In the genomic region with DNA sequence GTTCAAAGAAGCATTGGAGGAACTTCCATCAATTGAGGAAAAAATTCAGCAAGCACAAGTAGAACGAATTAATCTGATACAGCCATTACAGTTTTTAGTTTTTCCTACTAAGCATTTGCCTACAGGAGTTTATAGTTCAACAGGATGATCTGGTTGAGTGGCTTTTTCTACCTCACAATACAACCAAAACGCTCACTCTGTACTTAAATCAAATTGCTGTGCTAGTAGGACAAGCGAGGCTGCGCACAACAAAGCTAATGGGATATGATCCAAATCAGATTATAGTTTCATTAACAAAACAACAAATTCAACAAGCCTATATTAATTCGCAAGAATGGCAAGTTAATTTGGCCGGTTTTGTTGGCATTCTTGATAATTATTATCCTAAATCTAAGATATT, we compare ENCODE assay signal across 5 cellular contexts.
"Had no signal": no experiment of that assay in that cellular context is flagged by ENCODE, and none has a peak within 500 bp of the region (broad histone marks: within the 10 kb centered on the region; RNA-seq: fewer than 3 reads in every experiment).

No MANE protein-coding gene starts in this region.

- DNase-seq: H9, KBM-7 had no signal

- ATAC-seq: GM23338, HCT116, HepG2 had no signal
